22 cellular contexts compared by ENCODE assay signal in genomic region chr1:183077107-183077506, GRCh38. TPM values are rescaled to one million over a fixed set of nuclear protein-coding genes. Genes with fewer than 3 reads are reported as not detected.
"Had no signal": no experiment of that assay in that cellular context is flagged by ENCODE, and none has a peak within 500 bp of the region (broad histone marks: within the 10 kb centered on the region; RNA-seq: fewer than 3 reads in every experiment).

No MANE protein-coding gene starts in this region.

- H3K36me3 Mint-ChIP-seq: activated naive CD4-positive, alpha-beta T cell treated with anti-CD3 and anti-CD28 coated beads, Interleukin-2, amount 10 ng/mL, durations not matched to agents 7 days and 5 days had no signal

- H3K4me3 Mint-ChIP-seq: activated CD4-positive, alpha-beta T cell treated with anti-CD3 and anti-CD28 coated beads, Interleukin-2, amount 10 ng/mL, durations not matched to agents 24 days and 14 days; activated CD8-positive, alpha-beta T cell treated with anti-CD3 and anti-CD28 coated beads, Interleukin-2, amount 10 ng/mL, durations not matched to agents 7 days and 5 days; activated naive CD4-positive, alpha-beta T cell treated with anti-CD3 and anti-CD28 coated beads, Interleukin-2, amount 10 ng/mL, durations not matched to agents 7 days and 5 days; activated naive CD8-positive, alpha-beta T cell treated with anti-CD3 and anti-CD28 coated beads, Interleukin-2, amount 50 U/mL, for 24 hours; activated T-cell treated with anti-CD3 and anti-CD28 coated beads, Interleukin-2, amount 50 U/mL, for 4 hours; nephron progenitor cell; stimulated activated naive CD8-positive, alpha-beta T cell treated with anti-CD3 and anti-CD28 coated beads, Interleukin-15, Interleukin-2, amounts not matched to agents 100 ng/mL and 50 ng/mL, for 24 hours had no signal

- H3K4me1 Mint-ChIP-seq: activated CD4-positive, alpha-beta T cell treated with anti-CD3 and anti-CD28 coated beads, Interleukin-2, amount 10 ng/mL, durations not matched to agents 24 days and 14 days; activated naive CD4-positive, alpha-beta T cell treated with anti-CD3 and anti-CD28 coated beads, Interleukin-2, amount 10 ng/mL, durations not matched to agents 7 days and 5 days; activated naive CD8-positive, alpha-beta T cell treated with anti-CD3 and anti-CD28 coated beads, Interleukin-2, amount 50 U/mL, for 24 hours had no signal

- DNase-seq: activated CD4-positive, alpha-beta T cell treated with anti-CD3 and anti-CD28 coated beads, Interleukin-2, amount 10 ng/mL, durations not matched to agents 24 days and 14 days; activated CD8-positive, alpha-beta T cell treated with anti-CD3 and anti-CD28 coated beads, Interleukin-2, amount 10 ng/mL, durations not matched to agents 7 days and 5 days; activated effector memory CD4-positive, alpha-beta T cell treated with Interleukin-2 at 50 U/mL for 16 hours; activated naive CD4-positive, alpha-beta T cell treated with anti-CD3 and anti-CD28 coated beads, Interleukin-2, amount 10 ng/mL, durations not matched to agents 7 days and 5 days; activated naive CD8-positive, alpha-beta T cell treated with anti-CD3 and anti-CD28 coated beads, Interleukin-2, amount 50 U/mL, for 24 hours; activated T-cell treated with anti-CD3 and anti-CD28 coated beads, Interleukin-2, amount 50 U/mL, for 4 hours; aorta; effector CD4-positive, alpha-beta T cell; heart right ventricle; left lung; mammary epithelial cell; midbrain; nephron progenitor cell; occipital lobe; T-helper 9 cell had no signal

- H3K27me3 ChIP-seq: breast epithelium, gastroesophageal sphincter, heart right ventricle, left lung, suprapubic skin, vagina had no signal

- H3K27ac Mint-ChIP-seq: activated CD4-positive, alpha-beta T cell treated with anti-CD3 and anti-CD28 coated beads, Interleukin-2, amount 10 ng/mL, durations not matched to agents 24 days and 14 days; activated CD8-positive, alpha-beta T cell treated with anti-CD3 and anti-CD28 coated beads, Interleukin-2, amount 10 ng/mL, durations not matched to agents 7 days and 5 days; activated naive CD4-positive, alpha-beta T cell treated with anti-CD3 and anti-CD28 coated beads, Interleukin-2, amount 10 ng/mL, durations not matched to agents 7 days and 5 days; activated naive CD8-positive, alpha-beta T cell treated with anti-CD3 and anti-CD28 coated beads, Interleukin-2, amount 50 U/mL, for 24 hours; nephron progenitor cell; stimulated activated naive CD8-positive, alpha-beta T cell treated with anti-CD3 and anti-CD28 coated beads, Interleukin-15, Interleukin-2, amounts not matched to agents 100 ng/mL and 50 ng/mL, for 24 hours had no signal

- H3K4me3 ChIP-seq: breast epithelium, gastroesophageal sphincter, heart right ventricle, left lung, skin epidermis, suprapubic skin, vagina had no signal

- H3K27ac ChIP-seq: breast epithelium, left lung, skin epidermis, vagina had no signal

- H3K27me3 Mint-ChIP-seq: activated naive CD8-positive, alpha-beta T cell treated with anti-CD3 and anti-CD28 coated beads, Interleukin-2, amount 50 U/mL, for 24 hours had no signal

- H3K9me3 ChIP-seq: breast epithelium, gastroesophageal sphincter, heart right ventricle, left lung, suprapubic skin, vagina had no signal

- H3K9me3 Mint-ChIP-seq: activated CD4-positive, alpha-beta T cell treated with anti-CD3 and anti-CD28 coated beads, Interleukin-2, amount 10 ng/mL, durations not matched to agents 24 days and 14 days; activated naive CD4-positive, alpha-beta T cell treated with anti-CD3 and anti-CD28 coated beads, Interleukin-2, amount 10 ng/mL, durations not matched to agents 7 days and 5 days; activated naive CD8-positive, alpha-beta T cell treated with anti-CD3 and anti-CD28 coated beads, Interleukin-2, amount 50 U/mL, for 24 hours; activated T-cell treated with anti-CD3 and anti-CD28 coated beads, Interleukin-2, amount 50 U/mL, for 4 hours; stimulated activated naive CD8-positive, alpha-beta T cell treated with anti-CD3 and anti-CD28 coated beads, Interleukin-15, Interleukin-2, amounts not matched to agents 100 ng/mL and 50 ng/mL, for 24 hours had no signal

- ATAC-seq: activated CD8-positive, alpha-beta T cell treated with anti-CD3 and anti-CD28 coated beads, Interleukin-2, amount 10 ng/mL, durations not matched to agents 7 days and 5 days; activated naive CD8-positive, alpha-beta T cell treated with anti-CD3 and anti-CD28 coated beads, Interleukin-2, amount 50 U/mL, for 24 hours; activated T-cell treated with anti-CD3 and anti-CD28 coated beads, Interleukin-2, amount 50 U/mL, for 4 hours; esophagus mucosa; gastroesophageal sphincter; heart right ventricle; left lung had no signal

- H3K36me3 ChIP-seq: breast epithelium, gastroesophageal sphincter, heart right ventricle, left lung, suprapubic skin, vagina had no signal

RNA-seq across cellular contexts. Expression of gene LAMC1, which starts 53.9 kb away (rescaled TPM):
- total RNA-seq: activated CD8-positive, alpha-beta T cell treated with anti-CD3 and anti-CD28 coated beads, Interleukin-2, amount 10 ng/mL, durations not matched to agents 7 days and 5 days had no signal
